16 cellular contexts compared by ENCODE assay signal in the genomic region with DNA sequence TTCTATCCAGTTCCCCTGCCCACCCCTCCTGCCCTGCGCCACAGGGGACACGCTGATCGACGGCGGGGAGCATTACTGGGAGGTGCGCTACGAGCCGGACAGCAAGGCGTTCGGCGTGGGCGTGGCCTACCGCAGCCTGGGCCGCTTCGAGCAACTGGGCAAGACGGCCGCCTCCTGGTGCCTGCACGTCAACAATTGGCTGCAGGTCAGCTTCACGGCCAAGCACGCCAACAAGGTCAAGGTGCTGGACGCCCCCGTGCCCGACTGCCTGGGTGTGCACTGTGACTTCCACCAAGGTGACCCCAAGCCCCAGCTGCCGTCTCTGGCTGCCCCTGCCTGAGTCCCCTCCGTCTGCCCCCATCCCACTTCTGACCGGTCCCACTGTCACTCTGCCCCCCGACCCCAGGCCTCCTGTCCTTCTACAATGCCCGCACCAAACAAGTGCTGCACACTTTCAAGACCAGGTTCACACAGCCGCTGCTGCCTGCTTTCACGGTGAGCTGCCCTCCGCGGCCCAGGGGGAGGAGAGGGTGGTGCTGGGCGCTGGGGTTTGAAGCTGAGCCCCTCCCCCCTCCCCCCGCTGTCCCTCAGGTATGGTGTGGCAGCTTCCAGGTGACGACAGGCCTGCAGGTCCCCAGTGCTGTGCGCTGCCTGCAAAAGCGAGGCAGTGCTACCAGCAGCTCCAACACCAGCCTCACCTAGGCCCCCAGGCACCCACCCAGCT. TPM values are rescaled to one million over a fixed set of nuclear protein-coding genes. Genes with fewer than 3 reads are reported as not detected.
"Had no signal": no experiment of that assay in that cellular context is flagged by ENCODE, and none has a peak within 500 bp of the region (broad histone marks: within the 10 kb centered on the region; RNA-seq: fewer than 3 reads in every experiment).

No MANE protein-coding gene starts in this region.

- H3K36me3 ChIP-seq: neural progenitor cell had no signal

- H2AFZ ChIP-seq: neural progenitor cell had no signal

- H3K27me3 Mint-ChIP-seq: activated naive CD8-positive, alpha-beta T cell treated with anti-CD3 and anti-CD28 coated beads for 36 hours had no signal

- H3K4me3 Mint-ChIP-seq: activated CD4-positive, alpha-beta memory T cell treated with anti-CD3 and anti-CD28 coated beads, Interleukin-2, amount 10 ng/mL, durations not matched to agents 7 days and 5 days; activated naive CD8-positive, alpha-beta T cell treated with anti-CD3 and anti-CD28 coated beads for 36 hours; activated T-cell treated with anti-CD3 and anti-CD28 coated beads, Interleukin-2, amount 50 U/mL, for 72 hours; mesothelial cell of epicardium; neural progenitor cell; stimulated activated naive B cell treated with anti-CD40 and anti-IgM and Interleukin-4, amounts not matched to agents 10 μg/mL and 1 μg/mL and 100 μg/mL, for 72 hours; type B pancreatic cell had no signal

- H3K27ac ChIP-seq: neural progenitor cell, VCaP had no signal

- H3K9ac ChIP-seq: neural progenitor cell had no signal

- H3K27ac Mint-ChIP-seq: activated CD4-positive, alpha-beta memory T cell treated with anti-CD3 and anti-CD28 coated beads, Interleukin-2, amount 10 ng/mL, durations not matched to agents 7 days and 5 days; activated naive CD8-positive, alpha-beta T cell treated with anti-CD3 and anti-CD28 coated beads for 36 hours; activated T-cell treated with anti-CD3 and anti-CD28 coated beads, Interleukin-2, amount 50 U/mL, for 72 hours; mesothelial cell of epicardium; neural progenitor cell; stimulated activated naive B cell treated with anti-CD40 and anti-IgM and Interleukin-4, amounts not matched to agents 10 μg/mL and 1 μg/mL and 100 μg/mL, for 72 hours; type B pancreatic cell had no signal

- H3K4me2 ChIP-seq: neural progenitor cell had no signal

- H3K4me3 ChIP-seq: neural progenitor cell had no signal

- ATAC-seq: activated T-cell treated with anti-CD3 and anti-CD28 coated beads, Interleukin-2, amount 50 U/mL, for 72 hours; stimulated activated naive B cell treated with anti-CD40 and anti-IgM and Interleukin-4, amounts not matched to agents 10 μg/mL and 1 μg/mL and 100 μg/mL, for 72 hours had no signal

- DNase-seq: activated CD4-positive, alpha-beta memory T cell treated with anti-CD3 and anti-CD28 coated beads, Interleukin-2, amount 10 ng/mL, durations not matched to agents 7 days and 5 days; activated gamma-delta T cell treated with Interleukin-2 at 50 U/mL for 16 hours; activated naive CD8-positive, alpha-beta T cell treated with anti-CD3 and anti-CD28 coated beads for 36 hours; activated T-cell treated with anti-CD3 and anti-CD28 coated beads, Interleukin-2, amount 50 U/mL, for 72 hours; aorta; foreskin melanocyte; head of caudate nucleus; stimulated activated naive B cell treated with anti-CD40 and anti-IgM and Interleukin-4, amounts not matched to agents 10 μg/mL and 1 μg/mL and 100 μg/mL, for 72 hours; substantia nigra; T-helper 9 cell had no signal

RNA-seq across cellular contexts. Expression of a gene that starts 18.7 kb away (rescaled TPM):
- polyA plus RNA-seq: aorta had no signal

RNA-seq across cellular contexts. Expression of a gene that starts 20.9 kb away (rescaled TPM):
- total RNA-seq: bronchial epithelial cell, endothelial cell of umbilical vein, mesothelial cell of epicardium had no signal
- polyA plus RNA-seq: endothelial cell of umbilical vein had no signal

RNA-seq across cellular contexts. Expression of a gene that starts 44.0 kb away (rescaled TPM):
- total RNA-seq: activated CD4-positive, alpha-beta memory T cell treated with anti-CD3 and anti-CD28 coated beads, Interleukin-2, amount 10 ng/mL, durations not matched to agents 7 days and 5 days; activated naive CD8-positive, alpha-beta T cell treated with anti-CD3 and anti-CD28 coated beads for 36 hours; activated T-cell treated with anti-CD3 and anti-CD28 coated beads, Interleukin-2, amount 50 U/mL, for 72 hours; aorta; bronchial epithelial cell; endothelial cell of umbilical vein had no signal
- polyA plus RNA-seq: endothelial cell of umbilical vein had no signal
